1 cellular context compared by ENCODE assay signal in the genomic region with DNA sequence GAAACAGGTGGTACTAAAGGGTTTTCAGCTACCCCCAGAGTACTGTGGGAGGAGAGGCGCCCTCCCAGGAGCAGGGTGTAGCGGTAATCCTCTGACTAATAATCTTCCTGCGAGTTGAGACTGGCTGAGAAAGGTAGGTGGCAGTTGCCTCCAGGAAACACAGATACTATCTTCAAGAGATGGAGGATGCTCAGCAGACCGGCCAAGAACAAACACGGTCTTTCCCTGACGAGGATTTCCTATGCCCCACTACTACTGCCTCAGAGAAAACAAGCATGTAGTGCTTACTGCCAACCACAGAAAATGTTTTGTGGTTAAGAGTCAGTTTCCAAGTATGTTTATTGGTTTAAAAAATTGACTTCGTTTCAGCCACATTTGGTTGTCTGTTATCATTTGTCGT.
TF ChIP-seq lines count a peak whose summit lies in the region.

No MANE protein-coding gene starts in this region.

TF ChIP-seq in HCT116, 20 proteins besides CTCF, POLR2A, EP300 and RAD21 (continued from another document):
- TF ChIP-seq, protein P1, sequence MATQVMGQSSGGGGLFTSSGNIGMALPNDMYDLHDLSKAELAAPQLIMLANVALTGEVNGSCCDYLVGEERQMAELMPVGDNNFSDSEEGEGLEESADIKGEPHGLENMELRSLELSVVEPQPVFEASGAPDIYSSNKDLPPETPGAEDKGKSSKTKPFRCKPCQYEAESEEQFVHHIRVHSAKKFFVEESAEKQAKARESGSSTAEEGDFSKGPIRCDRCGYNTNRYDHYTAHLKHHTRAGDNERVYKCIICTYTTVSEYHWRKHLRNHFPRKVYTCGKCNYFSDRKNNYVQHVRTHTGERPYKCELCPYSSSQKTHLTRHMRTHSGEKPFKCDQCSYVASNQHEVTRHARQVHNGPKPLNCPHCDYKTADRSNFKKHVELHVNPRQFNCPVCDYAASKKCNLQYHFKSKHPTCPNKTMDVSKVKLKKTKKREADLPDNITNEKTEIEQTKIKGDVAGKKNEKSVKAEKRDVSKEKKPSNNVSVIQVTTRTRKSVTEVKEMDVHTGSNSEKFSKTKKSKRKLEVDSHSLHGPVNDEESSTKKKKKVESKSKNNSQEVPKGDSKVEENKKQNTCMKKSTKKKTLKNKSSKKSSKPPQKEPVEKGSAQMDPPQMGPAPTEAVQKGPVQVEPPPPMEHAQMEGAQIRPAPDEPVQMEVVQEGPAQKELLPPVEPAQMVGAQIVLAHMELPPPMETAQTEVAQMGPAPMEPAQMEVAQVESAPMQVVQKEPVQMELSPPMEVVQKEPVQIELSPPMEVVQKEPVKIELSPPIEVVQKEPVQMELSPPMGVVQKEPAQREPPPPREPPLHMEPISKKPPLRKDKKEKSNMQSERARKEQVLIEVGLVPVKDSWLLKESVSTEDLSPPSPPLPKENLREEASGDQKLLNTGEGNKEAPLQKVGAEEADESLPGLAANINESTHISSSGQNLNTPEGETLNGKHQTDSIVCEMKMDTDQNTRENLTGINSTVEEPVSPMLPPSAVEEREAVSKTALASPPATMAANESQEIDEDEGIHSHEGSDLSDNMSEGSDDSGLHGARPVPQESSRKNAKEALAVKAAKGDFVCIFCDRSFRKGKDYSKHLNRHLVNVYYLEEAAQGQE (IDR thresholded peaks at IDR 0.05; ENCODE audit: low read depth): no peak
